In genomic region chr3:31654998-31655397, GRCh38 we compare ENCODE assay signal across 19 cellular contexts.
DNase-seq lines count a peak whose midpoint lies in the region; ATAC-seq and TF ChIP-seq lines count a peak whose summit lies in the region.
"Had no signal": no experiment of that assay in that cellular context is flagged by ENCODE, and none has a peak within 500 bp of the region (broad histone marks: within the 10 kb centered on the region; RNA-seq: fewer than 3 reads in every experiment).

No MANE protein-coding gene starts in this region.

- H3K9me3 Mint-ChIP-seq in Caco-2 (ENCODE audit: unreplicated experiment) (peaks cover 84% of the 10 kb centered on the region), IgD-negative memory B cell (peaks cover 25 to 54% (median 37%) of the 10 kb centered on the region in 3 donors), endodermal cell (peaks cover 80% of the 10 kb centered on the region)

- 0 out of 2 replicates have a peak, but pooled peaks cover 3% of the 10 kb centered on the region for H3K4me1 ChIP-seq in Caco-2
- no peaks in the 10 kb centered on the region for H3K4me1 ChIP-seq in endodermal cell (ENCODE audit: control insufficient read depth, insufficient read depth, low read length)
- H3K4me1 ChIP-seq: A549; BLaER1 treated with 17β-estradiol and CSF1 and Interleukin-3, amounts not matched to agents 10 nM and 100 nM had no signal

- DNase-seq in Caco-2 (no peak), endodermal cell (no peak), KBM-7 (no peak), NCI-H2171 treated with DMSO at 0.1 percent for 48 hours (lab: John Stamatoyannopoulos, UW) (no peak)
- DNase-seq: AML-193; CD4-positive, alpha-beta T cell; CD8-positive, alpha-beta T cell; DMS 273 treated with DMSO at 0.1 percent for 48 hours; DMS153; DMS53; DMS79; GF-D8 had no signal

- POLR2A ChIA-PET in Caco-2 (lab: Charles Lee): no interaction called here

- H3K27ac Mint-ChIP-seq in Caco-2 (ENCODE audit: unreplicated experiment) (peak overlapping the region; percentile 33), IgD-negative memory B cell (peak overlapping the region in 2 of 3 donors; percentile 3 to 42), endodermal cell (no peak overlapping the region)
- H3K27ac Mint-ChIP-seq: B cell; CD4-positive, alpha-beta T cell; CD8-positive, alpha-beta T cell had no signal

- peaks cover 93% of the 10 kb centered on the region for H3K36me3 Mint-ChIP-seq in Caco-2 (ENCODE audit: insufficient read depth, unreplicated experiment)
- peaks cover 68% of the 10 kb centered on the region for H3K36me3 Mint-ChIP-seq in IgD-negative memory B cell
- H3K36me3 Mint-ChIP-seq in endodermal cell (ENCODE audit: low read depth): peaks cover 58% of the 10 kb centered on the region

- H3K27ac ChIP-seq in endodermal cell (ENCODE audit: low read depth, low read length): no peak overlapping the region
- H3K27ac ChIP-seq: 22Rv1; A549; BLaER1 treated with 17β-estradiol and CSF1 and Interleukin-3, amounts not matched to agents 10 nM and 100 nM; C4-2B had no signal

- H3K4me3 ChIP-seq in Caco-2 (ENCODE audit: low read depth, low read length): no peak overlapping the region
- peak overlapping the region; percentile 1 for H3K4me3 ChIP-seq in endodermal cell (ENCODE audit: low read length)
- H3K4me3 ChIP-seq: A549; BLaER1 treated with 17β-estradiol and CSF1 and Interleukin-3, amounts not matched to agents 10 nM and 100 nM had no signal

- ATAC-seq in GM21528 (IDR thresholded peaks at IDR 0.05; ENCODE audit: low FRiP score, unreplicated experiment): no peak
- ATAC-seq: A549; CD8-positive, alpha-beta T cell had no signal

- H3K9me3 ChIP-seq in Caco-2: peaks cover 24% of the 10 kb centered on the region; the same call in 1 of the 2 replicates
- H3K9me3 ChIP-seq in endodermal cell (ENCODE audit: control insufficient read depth, low read length): peaks cover 83% of the 10 kb centered on the region

- H3K27me3 ChIP-seq in Caco-2 (replicated peaks; ENCODE audit: control insufficient read depth, insufficient read depth, low read length): no peaks in the 10 kb centered on the region
- no peaks in the 10 kb centered on the region for H3K27me3 ChIP-seq in endodermal cell (ENCODE audit: control insufficient read depth, insufficient read depth, low read length, poor library complexity, severe bottlenecking)
- H3K27me3 ChIP-seq: BLaER1 treated with 17β-estradiol and CSF1 and Interleukin-3, amounts not matched to agents 10 nM and 100 nM had no signal

- TF ChIP-seq CTCF in Caco-2 (IDR thresholded peaks at IDR 0.05; ENCODE audit: insufficient read depth in 1 of 2, low read depth in 1 of 2, low read length in 1 of 2, severe bottlenecking in 1 of 2, unreplicated experiment in 1 of 2) (no peak), endodermal cell (conservative IDR thresholded peaks at IDR 0.05) (no peak)

- H3K4me1 Mint-ChIP-seq in Caco-2 (ENCODE audit: low read depth, unreplicated experiment) (no peaks in the 10 kb centered on the region), IgD-negative memory B cell (peaks cover 0 to 13% (median 4%) of the 10 kb centered on the region in 3 donors), endodermal cell (no peaks in the 10 kb centered on the region)
- H3K4me1 Mint-ChIP-seq: B cell had no signal

- H3K36me3 ChIP-seq in Caco-2 (ENCODE audit: control insufficient read depth, insufficient read depth, low read length) (peaks cover 1% of the 10 kb centered on the region; the same call in 1 of the 2 replicates), endodermal cell (ENCODE audit: control insufficient read depth, insufficient read depth, low read length) (peaks cover 5% of the 10 kb centered on the region)
- H3K36me3 ChIP-seq: BLaER1 treated with 17β-estradiol and CSF1 and Interleukin-3, amounts not matched to agents 10 nM and 100 nM had no signal

- intact Hi-C loops in Caco-2 (cut with micrococcal nuclease; ENCODE audit: unreplicated experiment): no loop called here

- H3K27me3 Mint-ChIP-seq in Caco-2 (ENCODE audit: insufficient read depth, unreplicated experiment) (no peaks in the 10 kb centered on the region), IgD-negative memory B cell (no peaks in the 10 kb centered on the region), endodermal cell (ENCODE audit: insufficient read depth) (no peaks in the 10 kb centered on the region)
- H3K27me3 Mint-ChIP-seq: B cell; CD4-positive, alpha-beta T cell had no signal

- no peak overlapping the region for H3K9ac ChIP-seq in endodermal cell (ENCODE audit: extremely low read depth, low read length, poor library complexity, severe bottlenecking)
- H3K9ac ChIP-seq: BLaER1 treated with 17β-estradiol and CSF1 and Interleukin-3, amounts not matched to agents 10 nM and 100 nM had no signal

- in situ Hi-C loops in KBM-7 (cut with MboI; ENCODE audit: low pct_unique_long_range_greater_than_20kb, low sequenced_read_pairs): no loop called here

- CTCF ChIA-PET in Caco-2 (lab: Charles Lee): no interaction called here

- H3K4me3 Mint-ChIP-seq in Caco-2 (ENCODE audit: unreplicated experiment) (no peak overlapping the region), IgD-negative memory B cell (no peak overlapping the region), endodermal cell (no peak overlapping the region)
- H3K4me3 Mint-ChIP-seq: B cell; CD4-positive, alpha-beta T cell; CD8-positive, alpha-beta T cell had no signal

- BruUV-seq in Caco-2 (replicated peaks; lab: Mats Ljungman, UMichigan): no TSS peak
